ENCODE assay signal across 8 cellular contexts in the genomic region with DNA sequence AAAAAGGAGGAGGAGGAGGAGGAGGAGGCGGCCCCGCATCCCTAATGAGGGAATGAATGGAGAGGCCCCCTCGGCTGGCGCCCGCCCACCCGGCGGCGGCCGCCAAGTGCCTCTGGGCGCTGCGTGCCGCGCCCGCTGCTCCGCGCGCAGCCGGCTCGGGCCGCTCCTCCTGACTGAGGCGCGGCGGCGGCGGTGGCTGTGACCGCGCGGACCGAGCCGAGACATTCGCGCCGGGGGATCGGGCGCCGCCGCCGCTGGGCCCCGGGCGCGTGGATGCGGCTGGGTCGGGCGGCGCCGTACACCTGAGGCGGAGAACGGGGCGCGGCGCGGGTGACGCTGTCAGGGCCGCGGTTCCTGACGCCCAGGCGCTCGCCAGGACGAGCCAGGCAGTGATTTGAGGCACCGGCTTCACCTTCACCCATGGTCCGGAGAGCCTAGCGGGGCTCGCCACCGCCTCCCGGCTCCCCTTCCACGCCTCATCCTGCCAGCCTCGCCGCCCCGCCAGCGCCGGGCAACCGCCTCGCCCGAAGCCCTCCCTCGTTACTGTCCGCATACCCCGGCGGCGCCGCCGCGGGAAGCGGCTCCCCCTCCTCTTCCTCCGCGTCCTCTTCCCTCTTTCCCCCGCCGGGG. TPM values are rescaled to one million over a fixed set of nuclear protein-coding genes. Genes with fewer than 3 reads are reported as not detected.
DNase-seq lines count a peak whose midpoint lies in the region; ATAC-seq, FAIRE-seq and TF ChIP-seq lines count a peak whose summit lies in the region.

Gene MARK1, plus strand, starts transcription at position 88 of the 630 bp plus-strand sequence. CDS start 687 bp downstream, outside the sequence.

- TF ChIP-seq POLR2A in GM15510 (IDR thresholded peaks at IDR 0.05; ENCODE audit: borderline replicate concordance, extremely low read depth, insufficient read length), result peak; percentile 42

- peaks cover 11% of the 10 kb centered on the region for H3K4me1 ChIP-seq in astrocyte (ENCODE audit: insufficient read depth, low read length)

- no peak for DNase-seq in AG04449 (ENCODE audit: low read depth, low spot score)
- peak; percentile 56 for DNase-seq in NCI-H510A (lab: John Stamatoyannopoulos, UW)
- DNase-seq in astrocyte (ENCODE audit: low read depth), result peak; percentile 27
- peak; percentile 20 for DNase-seq in hepatic stellate cell (ENCODE audit: low spot score)
- DNase-seq in progenitor cell of endocrine pancreas (ENCODE audit: low spot score, unreplicated experiment), result peak; percentile 30
- DNase-seq in activated gamma-delta T cell (lab: John Stamatoyannopoulos, UW), result no peak

- TF ChIP-seq CTCF in AG04449 (IDR thresholded peaks at IDR 0.05; ENCODE audit: insufficient read depth, low read length, missing control alignments), result no peak
- no peak for TF ChIP-seq CTCF in astrocyte (IDR thresholded peaks at IDR 0.05; ENCODE audit: insufficient read depth, low read depth, low read length)
- TF ChIP-seq CTCF in progenitor cell of endocrine pancreas (IDR thresholded peaks at IDR 0.05; ENCODE audit: unreplicated experiment), result no peak

- peaks cover 2% of the 10 kb centered on the region for H3K27me3 Mint-ChIP-seq in astrocyte (ENCODE audit: low read depth, unreplicated experiment)
- peaks cover 39% of the 10 kb centered on the region for H3K27me3 Mint-ChIP-seq in progenitor cell of endocrine pancreas

- H2AFZ ChIP-seq in astrocyte (ENCODE audit: low read depth, low read length), result peak within 1 kb of the TSS; percentile 93

- ATAC-seq in HG02885 (IDR thresholded peaks at IDR 0.05; ENCODE audit: poor library complexity, unreplicated experiment), result peak; percentile 73

- H3K36me3 Mint-ChIP-seq in astrocyte (ENCODE audit: low read depth, unreplicated experiment) (no peaks in the 10 kb centered on the region), progenitor cell of endocrine pancreas (ENCODE audit: insufficient read depth) (no peaks in the 10 kb centered on the region)

- H4K20me1 ChIP-seq in astrocyte (ENCODE audit: insufficient read depth, low read length), result no peaks in the 10 kb centered on the region

- no peak within 1 kb of the TSS for H3K27ac ChIP-seq in astrocyte (ENCODE audit: low read depth, low read length)

- H3K4me1 Mint-ChIP-seq in astrocyte (ENCODE audit: low read depth, unreplicated experiment), result peaks cover 11% of the 10 kb centered on the region
- peaks cover 26% of the 10 kb centered on the region for H3K4me1 Mint-ChIP-seq in progenitor cell of endocrine pancreas (ENCODE audit: low read depth)

- H3K9me3 ChIP-seq in astrocyte (ENCODE audit: insufficient read depth, low read depth, low read length), result no peaks in the 10 kb centered on the region

- peak within 1 kb of the TSS; percentile 82 for H3K27ac Mint-ChIP-seq in astrocyte (ENCODE audit: unreplicated experiment)
- peak within 1 kb of the TSS; percentile 97 for H3K27ac Mint-ChIP-seq in progenitor cell of endocrine pancreas

- CTCF ChIA-PET in AG04449 (lab: Yijun Ruan, JAX), result no interaction called here

- no peak for FAIRE-seq in astrocyte (lab: Jason Lieb, UNC)

- H3K9ac ChIP-seq in astrocyte (ENCODE audit: low read length), result peak within 1 kb of the TSS; percentile 84

- H3K4me3 ChIP-seq in AG04449 (ENCODE audit: low read depth, low read length) (peak within 1 kb of the TSS; percentile 58), astrocyte (ENCODE audit: insufficient read depth, low read depth, low read length) (peak within 1 kb of the TSS; percentile 76)

- H3K9me3 Mint-ChIP-seq in astrocyte (ENCODE audit: unreplicated experiment), result no peaks in the 10 kb centered on the region
- no peaks in the 10 kb centered on the region for H3K9me3 Mint-ChIP-seq in progenitor cell of endocrine pancreas (ENCODE audit: low read depth)

- POLR2A ChIA-PET in AG04449 (lab: Yijun Ruan, JAX), result no interaction called here

- peaks cover 6% of the 10 kb centered on the region for H3K27me3 ChIP-seq in astrocyte (ENCODE audit: insufficient read depth, low read length)

- peak within 1 kb of the TSS; percentile 95 for H3K4me3 Mint-ChIP-seq in astrocyte (ENCODE audit: unreplicated experiment)
- H3K4me3 Mint-ChIP-seq in progenitor cell of endocrine pancreas (ENCODE audit: low read depth), result peak within 1 kb of the TSS; percentile 93

- H3K4me2 ChIP-seq in astrocyte (ENCODE audit: low read length), result peak within 1 kb of the TSS; percentile 92

- H3K79me2 ChIP-seq in astrocyte (ENCODE audit: insufficient read depth, low read length), result peaks cover 13% of the 10 kb centered on the region

- H3K36me3 ChIP-seq in astrocyte (ENCODE audit: insufficient read depth, low read length), result no peaks in the 10 kb centered on the region

RNA-seq across cellular contexts. Expression of gene MARK1, which starts in this region (rescaled TPM):
- total RNA-seq in astrocyte (4.7 and 10.8 TPM in 2 replicates), progenitor cell of endocrine pancreas (10.8 and 14.4 TPM in 2 replicates)

Comparison
In these comparisons a context has a peak if more than half of its experiments do, and no peak if none do; other contexts are left out.
1. DNase-seq: peak in NCI-H510A (single experiment), astrocyte (single experiment), hepatic stellate cell (single experiment) and progenitor cell of endocrine pancreas (single experiment); none in AG04449 (single experiment) and activated gamma-delta T cell (single experiment).